8 cellular contexts compared by ENCODE assay signal in the genomic region with DNA sequence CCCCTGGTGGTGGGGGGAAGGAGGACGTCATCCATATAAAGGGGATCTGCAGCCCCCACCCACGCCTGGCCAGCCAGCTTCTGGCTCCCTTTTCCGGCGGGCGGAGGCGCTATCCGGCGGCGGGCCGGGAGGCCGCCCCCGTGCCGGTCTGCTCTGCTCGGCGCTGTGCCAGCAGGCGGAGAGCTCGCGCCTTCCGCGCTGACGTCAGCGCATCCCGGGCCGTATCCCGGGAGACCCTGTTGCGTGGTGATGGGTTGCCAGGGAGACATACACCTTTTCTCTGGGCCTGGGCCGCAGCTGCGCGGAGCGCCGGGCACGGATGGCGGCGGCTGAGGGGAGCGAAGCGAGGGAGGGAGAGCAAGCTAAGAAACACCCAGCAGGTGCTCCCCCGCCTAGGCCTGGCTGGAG. TPM values are rescaled to one million over a fixed set of nuclear protein-coding genes. Genes with fewer than 3 reads are reported as not detected.
DNase-seq lines count a peak whose midpoint lies in the region; ATAC-seq and TF ChIP-seq lines count a peak whose summit lies in the region.

No MANE protein-coding gene starts in this region.

- H3K27me3 Mint-ChIP-seq in stimulated activated naive CD8-positive, alpha-beta T cell treated with anti-CD3 and anti-CD28 coated beads, Interleukin-15, amount 100 ng/mL, for 72 hours: no peaks in the 10 kb centered on the region

- H3K4me3 Mint-ChIP-seq in stimulated activated naive CD8-positive, alpha-beta T cell treated with anti-CD3 and anti-CD28 coated beads, Interleukin-15, amount 100 ng/mL, for 72 hours: peak overlapping the region in 1 of 2 donors; percentile 32

- WGBS in HUES64: 81% methylated on average over 37 of the region's 37 CpGs

- H3K27ac Mint-ChIP-seq in stimulated activated naive CD8-positive, alpha-beta T cell treated with anti-CD3 and anti-CD28 coated beads, Interleukin-15, amount 100 ng/mL, for 72 hours: no peak overlapping the region

- ATAC-seq in SK-N-SH treated with all-trans-retinoic acid at 6 μM for 48 hours: peak; percentile 35
- no peak for ATAC-seq in HG03108 (IDR thresholded peaks at IDR 0.05; ENCODE audit: unreplicated experiment)
- ATAC-seq in GM21737 (IDR thresholded peaks at IDR 0.05; ENCODE audit: unreplicated experiment): no peak
- ATAC-seq in GM21825 (IDR thresholded peaks at IDR 0.05; ENCODE audit: unreplicated experiment): no peak
- ATAC-seq in stimulated activated naive CD8-positive, alpha-beta T cell treated with anti-CD3 and anti-CD28 coated beads, Interleukin-15, amount 100 ng/mL, for 72 hours: no peak

- peaks cover 52% of the 10 kb centered on the region for H3K4me1 Mint-ChIP-seq in stimulated activated naive CD8-positive, alpha-beta T cell treated with anti-CD3 and anti-CD28 coated beads, Interleukin-15, amount 100 ng/mL, for 72 hours

- H3K36me3 ChIP-seq in HUES64 (ENCODE audit: insufficient read depth, low read length): peaks cover 33% of the 10 kb centered on the region

- H3K9me3 Mint-ChIP-seq in stimulated activated naive CD8-positive, alpha-beta T cell treated with anti-CD3 and anti-CD28 coated beads, Interleukin-15, amount 100 ng/mL, for 72 hours: no peaks in the 10 kb centered on the region

- DNase-seq in foreskin fibroblast: peak; percentile 46 to 82
- peak in 55 of 56 donors; percentile 26 to 94 (median 79) for DNase-seq in nucleus accumbens (lab: John Stamatoyannopoulos, UW)
- no peak for DNase-seq in stimulated activated naive CD8-positive, alpha-beta T cell treated with anti-CD3 and anti-CD28 coated beads, Interleukin-15, amount 100 ng/mL, for 72 hours

- no peak for TF ChIP-seq CTCF in foreskin fibroblast (IDR thresholded peaks at IDR 0.05; ENCODE audit: low read depth, low read length)

- peak overlapping the region; percentile 38 for H3K4me3 ChIP-seq in HUES64 (ENCODE audit: low read length)
- H3K4me3 ChIP-seq in foreskin fibroblast (ENCODE audit: low read depth in 1 of 2, low read length in 2 of 2): peak overlapping the region in 1 of 2 donors; percentile 12

- peaks cover 16% of the 10 kb centered on the region; the same call in 1 of the 2 replicates for H3K4me1 ChIP-seq in HUES64 (ENCODE audit: insufficient read depth, low read length)

- H3K9me3 ChIP-seq in HUES64 (ENCODE audit: insufficient read depth, low read depth, low read length): no peaks in the 10 kb centered on the region

- H3K27me3 ChIP-seq in HUES64 (ENCODE audit: insufficient read depth, low read length): no peaks in the 10 kb centered on the region

- H3K9ac ChIP-seq in HUES64 (ENCODE audit: low read depth, low read length): 0 out of 2 replicates have a peak overlapping the region, but pooled peaks have one; percentile 5

- H3K27ac ChIP-seq in HUES64 (ENCODE audit: low read depth, low read length): no peak overlapping the region

TF ChIP-seq in SK-N-SH treated with all-trans-retinoic acid at 6 μM for 48 hours, 23 proteins besides CTCF, POLR2A, EP300 and RAD21:
- TF ChIP-seq ZNF70 (CRISPR knock-in tag; IDR thresholded peaks at IDR 0.05) (no peak), ZFP3 (CRISPR knock-in tag; IDR thresholded peaks at IDR 0.05) (no peak)
- TF ChIP-seq, protein P1, sequence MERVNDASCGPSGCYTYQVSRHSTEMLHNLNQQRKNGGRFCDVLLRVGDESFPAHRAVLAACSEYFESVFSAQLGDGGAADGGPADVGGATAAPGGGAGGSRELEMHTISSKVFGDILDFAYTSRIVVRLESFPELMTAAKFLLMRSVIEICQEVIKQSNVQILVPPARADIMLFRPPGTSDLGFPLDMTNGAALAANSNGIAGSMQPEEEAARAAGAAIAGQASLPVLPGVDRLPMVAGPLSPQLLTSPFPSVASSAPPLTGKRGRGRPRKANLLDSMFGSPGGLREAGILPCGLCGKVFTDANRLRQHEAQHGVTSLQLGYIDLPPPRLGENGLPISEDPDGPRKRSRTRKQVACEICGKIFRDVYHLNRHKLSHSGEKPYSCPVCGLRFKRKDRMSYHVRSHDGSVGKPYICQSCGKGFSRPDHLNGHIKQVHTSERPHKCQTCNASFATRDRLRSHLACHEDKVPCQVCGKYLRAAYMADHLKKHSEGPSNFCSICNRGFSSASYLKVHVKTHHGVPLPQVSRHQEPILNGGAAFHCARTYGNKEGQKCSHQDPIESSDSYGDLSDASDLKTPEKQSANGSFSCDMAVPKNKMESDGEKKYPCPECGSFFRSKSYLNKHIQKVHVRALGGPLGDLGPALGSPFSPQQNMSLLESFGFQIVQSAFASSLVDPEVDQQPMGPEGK (CRISPR knock-in tag; IDR thresholded peaks at IDR 0.05; ENCODE audit: borderline replicate concordance): peak; percentile 55; the same call in 1 of the 2 replicates

RNA-seq across cellular contexts. Expression of a gene that starts 1.1 kb away (rescaled TPM):
- 11.5 TPM for polyA plus RNA-seq in HUES64 (2013, experiment 1 of 2)
- 12.2 TPM for polyA plus RNA-seq in HUES64 (2013, experiment 2 of 2)

RNA-seq across cellular contexts. Expression of a gene that starts 22.9 kb away (rescaled TPM):
- 9.1 TPM for polyA plus RNA-seq in HUES64 (2013, experiment 1 of 2)
- polyA plus RNA-seq in HUES64 (2013, experiment 2 of 2): 8.7 TPM

RNA-seq across cellular contexts. Expression of a gene that starts 23.0 kb away (rescaled TPM):
- 108 TPM for polyA plus RNA-seq in HUES64 (2013, experiment 1 of 2)
- polyA plus RNA-seq in HUES64 (2013, experiment 2 of 2): 107 TPM

RNA-seq across cellular contexts. Expression of a gene that starts 24.1 kb away (rescaled TPM):
- polyA plus RNA-seq in HUES64 (2013, experiment 1 of 2): 274 TPM
- 233 TPM for polyA plus RNA-seq in HUES64 (2013, experiment 2 of 2)

RNA-seq across cellular contexts. Expression of a gene that starts 39.5 kb away (rescaled TPM):
- polyA plus RNA-seq in HUES64 (2013, experiment 1 of 2): 0.80 TPM
- polyA plus RNA-seq in HUES64 (2013, experiment 2 of 2): 1.6 TPM

Comparison
In these comparisons a context has a peak if more than half of its experiments do, and no peak if none do; other contexts are left out.
1. DNase-seq: peak in foreskin fibroblast (2 of 2) and nucleus accumbens (55 of 56); none in stimulated activated naive CD8-positive, alpha-beta T cell treated with anti-CD3 and anti-CD28 coated beads, Interleukin-15, amount 100 ng/mL, for 72 hours (0 of 2).